In the genomic region with DNA sequence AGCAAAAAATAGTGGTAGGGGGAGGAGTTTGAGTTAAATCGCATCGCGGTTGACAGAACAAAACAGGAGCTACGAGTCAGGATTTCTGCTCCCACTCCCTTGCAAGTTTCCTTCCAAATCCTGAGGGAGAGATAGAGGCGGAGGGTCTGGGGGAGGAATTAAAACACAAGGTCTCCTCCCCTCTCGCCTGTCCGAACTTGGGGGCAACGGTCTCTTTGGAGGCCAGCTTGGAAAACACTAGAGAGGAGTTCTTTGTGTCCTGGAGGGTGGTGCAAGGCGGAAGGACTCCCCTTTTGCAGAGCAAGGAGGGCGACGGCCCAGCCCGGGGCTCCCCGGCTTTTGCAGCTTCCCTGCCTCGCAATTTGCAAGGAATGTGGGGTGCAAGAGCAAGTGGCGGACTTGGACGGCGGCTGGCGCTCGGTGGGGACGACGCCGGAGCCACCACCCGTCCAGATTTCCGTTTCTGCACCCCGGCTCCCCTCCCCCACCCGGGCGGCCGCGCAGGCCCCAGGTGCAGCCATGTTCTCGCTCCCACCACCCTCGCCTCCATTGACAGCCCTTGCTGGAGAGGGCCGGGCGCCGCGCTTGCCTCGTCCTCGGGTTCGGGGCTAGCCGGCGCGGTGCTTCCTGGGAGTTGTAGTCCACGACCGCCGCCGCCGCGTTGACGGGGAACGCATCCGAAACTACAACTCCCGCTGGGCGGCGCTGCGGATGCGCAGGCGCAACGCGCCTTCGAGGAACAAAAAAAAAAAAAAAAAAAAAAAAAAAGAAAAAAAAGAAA, we compare ENCODE assay signal across 8 cellular contexts. TPM values are rescaled to one million over a fixed set of nuclear protein-coding genes. Genes with fewer than 3 reads are reported as not detected.
DNase-seq lines count a peak whose midpoint lies in the region; ATAC-seq, FAIRE-seq and TF ChIP-seq lines count a peak whose summit lies in the region.

No MANE protein-coding gene starts in this region.

- no peaks in the 10 kb centered on the region for H3K27me3 ChIP-seq in HUES6 (ENCODE audit: control insufficient read depth, insufficient read depth, low read length)
- H3K27me3 ChIP-seq in NT2/D1 (ENCODE audit: insufficient read depth, insufficient read length), result no peaks in the 10 kb centered on the region

- H3K4me3 ChIP-seq in HUES6 (ENCODE audit: low read depth, low read length), result peak overlapping the region; percentile 89
- peak overlapping the region; percentile 68 for H3K4me3 ChIP-seq in NT2/D1 (ENCODE audit: insufficient read length, low read depth)

- no peaks in the 10 kb centered on the region for H3K36me3 ChIP-seq in HUES6 (ENCODE audit: control insufficient read depth, insufficient read depth, low read length)
- H3K36me3 ChIP-seq in NT2/D1 (ENCODE audit: insufficient read depth, insufficient read length, low read length), result peaks cover 6% of the 10 kb centered on the region

- peak; percentile 64 for ATAC-seq in GM21423 (IDR thresholded peaks at IDR 0.05; ENCODE audit: unreplicated experiment)

- TF ChIP-seq CTCF in D721Med (IDR thresholded peaks at IDR 0.05; ENCODE audit: insufficient read depth, missing control alignments) (no peak), endothelial cell (IDR thresholded peaks at IDR 0.05; ENCODE audit: unreplicated experiment) (no peak)

- peaks cover 31% of the 10 kb centered on the region for H3K4me1 ChIP-seq in HUES6 (ENCODE audit: control insufficient read depth, insufficient read depth, low read length)
- H3K4me1 ChIP-seq in NT2/D1 (ENCODE audit: insufficient read depth, insufficient read length), result no peaks in the 10 kb centered on the region

- FAIRE-seq in D721Med (lab: Jason Lieb, UNC), result no peak

- H3K9ac ChIP-seq in HUES6 (ENCODE audit: low read length) (peak overlapping the region; percentile 99), NT2/D1 (ENCODE audit: insufficient read length, low read depth) (peak overlapping the region; percentile 97)

- H3K9me3 Mint-ChIP-seq in endothelial cell (ENCODE audit: unreplicated experiment), result no peaks in the 10 kb centered on the region

- no peaks in the 10 kb centered on the region for H3K9me3 ChIP-seq in HUES6 (ENCODE audit: control insufficient read depth, insufficient read depth, low read depth, low read length)
- no peaks in the 10 kb centered on the region for H3K9me3 ChIP-seq in NT2/D1 (ENCODE audit: insufficient read depth, low read length)

- H3K27ac Mint-ChIP-seq in endothelial cell (ENCODE audit: unreplicated experiment), result peak overlapping the region; percentile 96

- peak overlapping the region; percentile 99 for H3K27ac ChIP-seq in HUES6 (ENCODE audit: low read depth, low read length)

- peaks cover 21% of the 10 kb centered on the region for H3K36me3 Mint-ChIP-seq in endothelial cell (ENCODE audit: low read depth, unreplicated experiment)

- DNase-seq in D721Med (ENCODE audit: insufficient read length, low spot score) (peak; percentile 70), NT2/D1 (ENCODE audit: low read depth, low spot score) (peak; percentile 97), endothelial cell (ENCODE audit: low spot score) (peak; percentile 99), midbrain (lab: John Stamatoyannopoulos, UW) (peak; percentile 96)
- peak; percentile 99 for DNase-seq in activated CD8-positive, alpha-beta memory T cell treated with anti-CD3 and anti-CD28 coated beads, Interleukin-2, amount 50 U/mL, for 4 hours
- DNase-seq in stimulated activated CD8-positive, alpha-beta memory T cell treated with anti-CD3 and anti-CD28 coated beads, Interleukin-15, amount 100 ng/mL, for 4 hours (ENCODE audit: low read depth in 2 of 2), result peak; percentile 93 to 96

- peaks cover 8% of the 10 kb centered on the region for H3K27me3 Mint-ChIP-seq in endothelial cell (ENCODE audit: unreplicated experiment)

- H3K4me3 Mint-ChIP-seq in endothelial cell (ENCODE audit: unreplicated experiment), result peak overlapping the region; percentile 90

- peaks cover 50% of the 10 kb centered on the region for H3K4me1 Mint-ChIP-seq in endothelial cell (ENCODE audit: unreplicated experiment)

RNA-seq across cellular contexts. Expression of gene GTF2I, which starts 0.4 kb away (rescaled TPM):
- 312 TPM for total RNA-seq in endothelial cell (ENCODE audit: unreplicated experiment)

Comparison
In these comparisons a context has a peak if more than half of its experiments do, and no peak if none do; other contexts are left out.
1. Peak in every context shown above with its lines: DNase-seq, ATAC-seq, H3K4me3 ChIP-seq and H3K27ac ChIP-seq.